ENCODE assay signal across 8 cellular contexts in genomic region chr19:2477732-2478191, GRCh38. TPM values are rescaled to one million over a fixed set of nuclear protein-coding genes. Genes with fewer than 3 reads are reported as not detected.
A peak's percentile ranks its signal among the peaks of the same experiment; 100 is the strongest.
DNase-seq lines count a peak whose midpoint lies in the region; ATAC-seq and TF ChIP-seq lines count a peak whose summit lies in the region.

No MANE protein-coding gene starts in this region.

- H3K27ac Mint-ChIP-seq in activated CD4-positive, alpha-beta T cell treated with anti-CD3 and anti-CD28 coated beads for 36 hours = peak overlapping the region; percentile 75

- no peak overlapping the region for H2AFZ ChIP-seq in osteoblast (ENCODE audit: low read length)

- peaks cover 28% of the 10 kb centered on the region for H3K79me2 ChIP-seq in osteoblast (ENCODE audit: insufficient read depth, low read length)

- H3K9me3 ChIP-seq in osteoblast (ENCODE audit: low read depth, low read length) = peaks cover 2% of the 10 kb centered on the region

- H3K27me3 Mint-ChIP-seq in activated CD4-positive, alpha-beta T cell treated with anti-CD3 and anti-CD28 coated beads for 36 hours = no peaks in the 10 kb centered on the region

- no peaks in the 10 kb centered on the region for H3K27me3 ChIP-seq in osteoblast (ENCODE audit: insufficient read depth, low read length)

- H3K4me3 Mint-ChIP-seq in activated CD4-positive, alpha-beta T cell treated with anti-CD3 and anti-CD28 coated beads for 36 hours = peak overlapping the region; percentile 94

- peaks cover 16% of the 10 kb centered on the region for H3K36me3 ChIP-seq in osteoblast (ENCODE audit: insufficient read depth, low read length)

- H4K20me1 ChIP-seq in osteoblast (ENCODE audit: insufficient read depth, low read length) = peaks cover 29% of the 10 kb centered on the region

- ATAC-seq in activated CD4-positive, alpha-beta T cell treated with anti-CD3 and anti-CD28 coated beads for 36 hours = no peak
- no peak for ATAC-seq in GM18870 (IDR thresholded peaks at IDR 0.05; ENCODE audit: unreplicated experiment)

- H3K27ac ChIP-seq in osteoblast (ENCODE audit: low read depth, low read length) = peak overlapping the region; percentile 87

- CTCF ChIA-PET in activated CD4-positive, alpha-beta T cell treated with anti-CD3 and anti-CD28 coated beads for 36 hours (lab: Charles Lee) = interaction anchor here (1.0 to 3.6 kb wide), 10 partner anchors 12 to 171 kb away, joined by 3 to 65 read pairs (median 4); partner anchors contain the start of gene LMNB2

- peak; percentile 47 for DNase-seq in activated CD4-positive, alpha-beta T cell treated with anti-CD3 and anti-CD28 coated beads for 36 hours
- DNase-seq in activated CD4-positive, alpha-beta T cell treated with anti-CD3 and anti-CD28 coated beads for 1 hour = no peak
- peak; percentile 36 for DNase-seq in activated CD8-positive, alpha-beta memory T cell treated with anti-CD3 and anti-CD28 coated beads, Interleukin-2, amount 50 U/mL, for 4 hours
- DNase-seq in fibroblast of peridontal ligament (ENCODE audit: extremely low read depth) (peak; percentile 48), osteoblast (ENCODE audit: insufficient read length, low spot score, missing footprints) (peak; percentile 88), NCI-H69 (lab: John Stamatoyannopoulos, UW) (no peak), KG1 (lab: John Stamatoyannopoulos, UW) (no peak)

- POLR2A ChIA-PET in activated CD4-positive, alpha-beta T cell treated with anti-CD3 and anti-CD28 coated beads for 36 hours (lab: Charles Lee) = interaction anchor here (0.6 to 4.1 kb wide), 12 partner anchors 16 to 581 kb away, joined by 3 to 106 read pairs (median 6); no protein-coding TSS in a partner anchor

- peaks cover 22% of the 10 kb centered on the region for H3K4me1 Mint-ChIP-seq in activated CD4-positive, alpha-beta T cell treated with anti-CD3 and anti-CD28 coated beads for 36 hours

- peaks cover 23% of the 10 kb centered on the region for H3K36me3 Mint-ChIP-seq in activated CD4-positive, alpha-beta T cell treated with anti-CD3 and anti-CD28 coated beads for 36 hours (ENCODE audit: low read depth)

- TF ChIP-seq CTCF in osteoblast (IDR thresholded peaks at IDR 0.05; ENCODE audit: extremely low read depth, low read depth, low read length) = no peak

- H3K4me1 ChIP-seq in osteoblast (ENCODE audit: insufficient read depth, low read length) = peaks cover 20% of the 10 kb centered on the region

- H3K4me3 ChIP-seq in osteoblast (ENCODE audit: insufficient read depth, low read length) = peak overlapping the region; percentile 100

- H3K9me3 Mint-ChIP-seq in activated CD4-positive, alpha-beta T cell treated with anti-CD3 and anti-CD28 coated beads for 36 hours (ENCODE audit: low read depth) = peaks cover 13% of the 10 kb centered on the region

- intact Hi-C loops in activated CD4-positive, alpha-beta T cell treated with anti-CD3 and anti-CD28 coated beads for 36 hours (cut with DNase I, micrococcal nuclease) = loop anchor here (2.0 to 5.0 kb wide), 3 partner anchors 25 to 315 kb away; partner anchors contain the start of gene DOT1L (in 1 of the 2)

- H3K4me2 ChIP-seq in osteoblast (ENCODE audit: insufficient read depth, low read length) = peak overlapping the region; percentile 96

RNA-seq across cellular contexts. Expression of gene GADD45B, which starts 1.8 kb away (rescaled TPM):
- total RNA-seq in activated CD4-positive, alpha-beta T cell treated with anti-CD3 and anti-CD28 coated beads for 36 hours = 10 to 100 TPM; 57.7 to 71.2 TPM
- total RNA-seq in osteoblast = 41.8 and 46.3 TPM in 2 replicates

RNA-seq across cellular contexts. Expression of gene LMNB2, which starts 21.0 kb away (rescaled TPM):
- 10 to 100 TPM; 91.0 to 93.9 TPM for total RNA-seq in activated CD4-positive, alpha-beta T cell treated with anti-CD3 and anti-CD28 coated beads for 36 hours
- total RNA-seq in osteoblast = 24.2 and 24.6 TPM in 2 replicates

RNA-seq across cellular contexts. Expression of gene TIMM13, which starts 50.4 kb away (rescaled TPM):
- total RNA-seq in activated CD4-positive, alpha-beta T cell treated with anti-CD3 and anti-CD28 coated beads for 36 hours = 100 to 1,000 TPM in 1 of 2 experiments, 10 to 100 TPM in 1; 70.7 to 104 TPM
- total RNA-seq in osteoblast = 27.7 and 27.9 TPM in 2 replicates

Comparison
In these comparisons a context has a peak if more than half of its experiments do, and no peak if none do; other contexts are left out.
1. DNase-seq: peak in activated CD4-positive, alpha-beta T cell treated with anti-CD3 and anti-CD28 coated beads for 36 hours (single experiment), activated CD8-positive, alpha-beta memory T cell treated with anti-CD3 and anti-CD28 coated beads, Interleukin-2, amount 50 U/mL, for 4 hours (single experiment), fibroblast of peridontal ligament (single experiment) and osteoblast (single experiment); none in activated CD4-positive, alpha-beta T cell treated with anti-CD3 and anti-CD28 coated beads for 1 hour (single experiment), NCI-H69 (single experiment) and KG1 (single experiment).